ENCODE assay signal across 8 cellular contexts in genomic region chr17:81097943-81098308, GRCh38.
DNase-seq lines count a peak whose midpoint lies in the region; ATAC-seq and TF ChIP-seq lines count a peak whose summit lies in the region.

No MANE protein-coding gene starts in this region.

- in situ Hi-C loops in Panc1 (cut with HindIII; ENCODE audit: low pct_unique_long_range_greater_than_20kb, low sequenced_read_pairs), result no loop called here

- CTCF ChIA-PET in Panc1 (lab: Charles Lee) (interaction anchor here (0.6 to 1.7 kb wide), 5 partner anchors 19 to 578 kb away, joined by 3 to 9 read pairs (median 4); no protein-coding TSS in a partner anchor), HEK293T (lab: Yijun Ruan, JAX) (interaction anchor here (0.6 to 1.8 kb wide), 7 partner anchors 16 to 953 kb away, joined by 3 to 6 read pairs (median 3); partner anchors contain the start of gene CHMP6)

- peak; percentile 87 for DNase-seq in Daoy (ENCODE audit: low read depth)
- DNase-seq in Panc1 (ENCODE audit: low read depth, low spot score), result no peak
- DNase-seq in epithelial cell of prostate (ENCODE audit: low read depth, low spot score), result no peak
- no peak for DNase-seq in sciatic nerve (ENCODE audit: low spot score)
- DNase-seq in NCI-H2107 treated with DMSO at 0.1 percent for 48 hours (lab: John Stamatoyannopoulos, UW; ENCODE audit: unreplicated experiment), result no peak
- DNase-seq in activated gamma-delta T cell (lab: John Stamatoyannopoulos, UW), result no peak
- no peak for DNase-seq in HEK293T (ENCODE audit: extremely low spot score)

- no peak for TF ChIP-seq CTCF in Panc1 (IDR thresholded peaks at IDR 0.05)

- H3K36me3 ChIP-seq in Panc1 (ENCODE audit: control insufficient read depth, insufficient read depth, low read length), result no peaks in the 10 kb centered on the region

- BruUV-seq in Panc1 (replicated peaks; lab: Mats Ljungman, UMichigan), result no TSS peak

- no peak overlapping the region; a peak in 1 of 4 replicates for H3K4me3 ChIP-seq in Panc1 (ENCODE audit: low read depth in 2 of 2, low read length in 2 of 2)

- H3K9me3 ChIP-seq in Panc1 (ENCODE audit: control insufficient read depth, insufficient read depth, low read depth, low read length), result no peaks in the 10 kb centered on the region

- H3K4me1 ChIP-seq in Panc1 (ENCODE audit: control insufficient read depth, insufficient read depth, low read length), result peaks cover 61% of the 10 kb centered on the region

- no peaks in the 10 kb centered on the region for H3K27me3 ChIP-seq in Panc1 (ENCODE audit: control insufficient read depth, insufficient read depth, low read length)

- intact Hi-C loops in Panc1 (cut with micrococcal nuclease; ENCODE audit: unreplicated experiment) (loop anchor here (5.0 kb wide), 1 partner anchor 61 kb away; the partner anchor contains the start of gene BAIAP2), sciatic nerve (cut with DNase I) (loop anchor here (5.0 kb wide), 2 partner anchors 66 to 106 kb away; partner anchors contain the start of gene CHMP6)

- peak; percentile 8; the same call in 1 of the 2 replicates for ATAC-seq in Panc1
- peak; percentile 2 for ATAC-seq in sciatic nerve
- no peak for ATAC-seq in HG03521 (IDR thresholded peaks at IDR 0.05; ENCODE audit: unreplicated experiment)

- POLR2A ChIA-PET in Panc1 (lab: Charles Lee) (interaction anchor here (0.7 kb wide), 1 partner anchor 52 kb away, joined by 4 read pairs; no protein-coding TSS in a partner anchor), HEK293T (lab: Yijun Ruan, JAX) (interaction anchor here (1.0 kb wide), 1 partner anchor 66 kb away, joined by 3 read pairs; no protein-coding TSS in a partner anchor)

- H3K27ac ChIP-seq in Panc1 (ENCODE audit: low read length) (peak overlapping the region; percentile 92), epithelial cell of prostate (peak overlapping the region; percentile 31)

TF ChIP-seq in HEK293T, 16 proteins besides CTCF, POLR2A, EP300 and RAD21:
- TF ChIP-seq ZNF384 (IDR thresholded peaks at IDR 0.05) (no peak), FOXA1 (IDR thresholded peaks at IDR 0.05) (no peak), SP1 (IDR thresholded peaks at IDR 0.05) (no peak)
